ENCODE assay signal across 9 cellular contexts in the genomic region with DNA sequence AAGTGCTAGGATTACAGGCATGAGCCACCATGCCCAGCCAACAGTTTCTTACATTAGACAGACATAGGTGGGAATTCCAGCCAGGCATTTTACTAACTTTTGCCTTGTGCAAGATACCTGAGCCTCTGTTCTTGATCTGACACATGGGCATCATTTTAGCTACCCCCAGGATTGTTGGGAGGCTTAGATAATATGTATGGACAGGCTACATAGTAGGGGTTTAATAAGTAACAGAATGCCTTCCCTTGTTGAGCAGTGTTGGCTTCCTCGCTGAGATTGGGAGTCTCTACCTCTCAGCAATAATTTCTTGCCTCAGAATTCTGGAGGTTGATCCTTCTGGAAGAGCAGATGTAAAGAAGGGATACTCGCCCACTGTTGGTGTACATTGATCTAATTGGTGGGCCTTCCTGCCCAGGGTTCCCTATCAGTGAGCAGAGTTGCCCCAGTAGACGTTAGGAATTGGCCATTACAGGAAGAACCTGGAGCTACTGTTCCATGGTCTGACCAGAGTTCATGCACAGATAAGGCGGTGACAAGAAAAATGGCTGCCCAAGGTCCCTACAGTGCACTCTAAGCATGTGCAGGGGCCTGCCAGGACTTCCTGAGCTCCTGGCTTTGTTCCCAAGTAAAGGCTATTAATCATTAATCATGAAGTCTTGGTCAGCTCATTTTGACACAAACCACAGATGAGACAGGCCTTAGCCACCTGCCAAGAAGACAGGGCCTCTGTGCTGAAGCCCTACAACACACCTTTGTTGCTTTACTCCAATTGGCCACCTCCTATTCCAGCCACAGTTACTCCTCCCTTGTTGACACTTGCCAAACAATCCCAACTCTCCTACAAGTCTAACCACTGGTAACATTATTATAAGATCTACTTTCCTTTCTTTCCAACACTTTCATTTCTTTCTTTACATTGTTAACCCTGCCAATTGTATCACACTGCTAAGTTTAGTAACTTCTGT. TPM values are rescaled to one million over a fixed set of nuclear protein-coding genes. Genes with fewer than 3 reads are reported as not detected.
DNase-seq lines count a peak whose midpoint lies in the region; ATAC-seq and TF ChIP-seq lines count a peak whose summit lies in the region.
"Had no signal": no experiment of that assay in that cellular context is flagged by ENCODE, and none has a peak within 500 bp of the region (broad histone marks: within the 10 kb centered on the region; RNA-seq: fewer than 3 reads in every experiment).

No MANE protein-coding gene starts in this region.

- no peaks in the 10 kb centered on the region for H3K27me3 ChIP-seq in colonic mucosa
- H3K27me3 ChIP-seq: heart left ventricle had no signal

- peaks cover 13% of the 10 kb centered on the region for H3K4me1 ChIP-seq in colonic mucosa

- peaks cover 23% of the 10 kb centered on the region for H3K36me3 Mint-ChIP-seq in nephron progenitor cell (ENCODE audit: low read depth)

- TF ChIP-seq CTCF in colonic mucosa (IDR thresholded peaks at IDR 0.05) (no peak), nephron progenitor cell (IDR thresholded peaks at IDR 0.05) (no peak)

- H3K27ac Mint-ChIP-seq in nephron progenitor cell = peak overlapping the region; percentile 40

- peaks cover 10% of the 10 kb centered on the region for H3K4me1 Mint-ChIP-seq in nephron progenitor cell

- no peaks in the 10 kb centered on the region for H3K9me3 ChIP-seq in colonic mucosa
- H3K9me3 ChIP-seq: heart left ventricle had no signal

- H3K36me3 ChIP-seq in colonic mucosa = no peaks in the 10 kb centered on the region

- ATAC-seq in GM19372 (IDR thresholded peaks at IDR 0.05; ENCODE audit: low read depth, unreplicated experiment) = peak; percentile 66
- no peak for ATAC-seq in GM18870 (IDR thresholded peaks at IDR 0.05; ENCODE audit: unreplicated experiment)

- H3K9ac ChIP-seq in colonic mucosa (ENCODE audit: low read depth in 2 of 2, low read length in 2 of 2) = peak overlapping the region in 1 of 2 donors; percentile 88

- H3K4me3 ChIP-seq in colonic mucosa = peak overlapping the region; percentile 8
- H3K4me3 ChIP-seq: heart left ventricle had no signal

- intact Hi-C loops in colonic mucosa (cut with DNase I) = no loop called here

- DNase-seq in HuH-7 (ENCODE audit: low spot score) (peak; percentile 81), colonic mucosa (peak; percentile 77), nephron progenitor cell (no peak), midbrain (lab: John Stamatoyannopoulos, UW) (no peak), NOMO-1 treated with DMSO at 0.1 percent for 48 hours (lab: John Stamatoyannopoulos, UW; ENCODE audit: unreplicated experiment) (no peak), NCI-H146 treated with DMSO at 0.1 percent for 48 hours (lab: John Stamatoyannopoulos, UW; ENCODE audit: unreplicated experiment) (no peak)
- DNase-seq: heart left ventricle had no signal

- no peak overlapping the region for H3K4me3 Mint-ChIP-seq in nephron progenitor cell

- H3K9me3 Mint-ChIP-seq in nephron progenitor cell = no peaks in the 10 kb centered on the region

- peak overlapping the region; percentile 97 for H3K27ac ChIP-seq in colonic mucosa

- peaks cover 3% of the 10 kb centered on the region for H3K27me3 Mint-ChIP-seq in nephron progenitor cell (ENCODE audit: low read depth, poor library complexity)

RNA-seq across cellular contexts. Expression of gene IL17RE, which starts 5.0 kb away (rescaled TPM):
- total RNA-seq in colonic mucosa = 10 to 100 TPM; 66.4 to 71.4 TPM

RNA-seq across cellular contexts. Expression of gene JAGN1, which starts 7.3 kb away (rescaled TPM):
- total RNA-seq in colonic mucosa = 10 to 100 TPM; 43.7 to 51.2 TPM

RNA-seq across cellular contexts. Expression of gene CIDEC, which starts 17.6 kb away (rescaled TPM):
- 1 to 10 TPM; 4.5 to 8.9 TPM for total RNA-seq in colonic mucosa

RNA-seq across cellular contexts. Expression of gene IL17RC, which starts 19.2 kb away (rescaled TPM):
- total RNA-seq in colonic mucosa = 10 to 100 TPM; 21.2 to 26.8 TPM

RNA-seq across cellular contexts. Expression of gene CRELD1, which starts 35.9 kb away (rescaled TPM):
- total RNA-seq in colonic mucosa = 10 to 100 TPM; 23.3 to 40.4 TPM

Comparison
In these comparisons a context has a peak if more than half of its experiments do, and no peak if none do; other contexts are left out.
1. DNase-seq: peak in HuH-7 (single experiment) and colonic mucosa (single experiment); none in nephron progenitor cell (single experiment), midbrain (single experiment), NOMO-1 treated with DMSO at 0.1 percent for 48 hours (single experiment) and NCI-H146 treated with DMSO at 0.1 percent for 48 hours (single experiment).